ENCODE assay signal across 8 cellular contexts in the genomic region with DNA sequence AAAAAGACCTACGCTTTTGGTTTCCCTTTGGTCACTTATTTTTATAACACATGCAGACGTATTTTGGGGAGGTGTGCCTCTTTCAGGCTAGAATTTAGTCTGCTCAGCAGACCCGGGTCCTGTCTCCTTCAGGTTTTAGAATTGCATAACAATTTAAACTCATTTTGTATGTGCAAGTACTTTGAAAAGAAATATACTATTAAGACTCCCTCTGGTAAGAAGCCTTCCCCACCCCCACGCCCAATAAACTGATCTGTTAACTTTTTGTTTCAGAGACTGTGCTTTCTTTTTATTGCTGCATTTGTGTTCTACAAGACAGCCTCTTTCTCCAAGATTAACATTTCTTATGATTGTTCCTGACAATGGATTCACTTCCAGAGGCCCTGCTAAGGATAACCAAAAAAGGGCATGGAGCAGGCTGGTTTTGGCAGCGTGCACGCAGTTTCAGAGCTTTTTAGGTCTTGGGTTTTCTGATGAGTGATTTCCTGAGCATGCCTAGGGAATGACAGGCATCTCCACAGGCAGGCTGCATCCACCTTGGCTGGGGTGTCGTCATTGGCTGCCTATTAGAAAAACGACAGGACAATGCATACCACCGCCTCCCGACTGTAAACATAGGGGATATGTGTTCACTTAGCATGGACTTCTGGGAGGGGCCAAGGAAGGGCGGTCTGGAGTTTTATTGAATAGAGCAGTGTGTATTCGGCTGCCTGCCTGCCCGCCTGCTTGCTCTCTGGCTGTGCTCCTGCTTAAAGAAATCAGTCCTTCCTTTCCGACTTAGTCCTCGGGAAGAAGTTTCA. TPM values are rescaled to one million over a fixed set of nuclear protein-coding genes. Genes with fewer than 3 reads are reported as not detected.
DNase-seq lines count a peak whose midpoint lies in the region; ATAC-seq lines count a peak whose summit lies in the region.

A gene with protein sequence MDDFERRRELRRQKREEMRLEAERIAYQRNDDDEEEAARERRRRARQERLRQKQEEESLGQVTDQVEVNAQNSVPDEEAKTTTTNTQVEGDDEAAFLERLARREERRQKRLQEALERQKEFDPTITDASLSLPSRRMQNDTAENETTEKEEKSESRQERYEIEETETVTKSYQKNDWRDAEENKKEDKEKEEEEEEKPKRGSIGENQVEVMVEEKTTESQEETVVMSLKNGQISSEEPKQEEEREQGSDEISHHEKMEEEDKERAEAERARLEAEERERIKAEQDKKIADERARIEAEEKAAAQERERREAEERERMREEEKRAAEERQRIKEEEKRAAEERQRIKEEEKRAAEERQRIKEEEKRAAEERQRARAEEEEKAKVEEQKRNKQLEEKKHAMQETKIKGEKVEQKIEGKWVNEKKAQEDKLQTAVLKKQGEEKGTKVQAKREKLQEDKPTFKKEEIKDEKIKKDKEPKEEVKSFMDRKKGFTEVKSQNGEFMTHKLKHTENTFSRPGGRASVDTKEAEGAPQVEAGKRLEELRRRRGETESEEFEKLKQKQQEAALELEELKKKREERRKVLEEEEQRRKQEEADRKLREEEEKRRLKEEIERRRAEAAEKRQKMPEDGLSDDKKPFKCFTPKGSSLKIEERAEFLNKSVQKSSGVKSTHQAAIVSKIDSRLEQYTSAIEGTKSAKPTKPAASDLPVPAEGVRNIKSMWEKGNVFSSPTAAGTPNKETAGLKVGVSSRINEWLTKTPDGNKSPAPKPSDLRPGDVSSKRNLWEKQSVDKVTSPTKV (plus strand): TSS at position 694 of the 800 bp plus-strand sequence. CDS start 88,100 bp downstream, outside the sequence.

- peak within 1 kb of the TSS; percentile 24 to 48 (median 36) for H3K4me3 ChIP-seq in skin epidermis

- H3K27ac ChIP-seq in skin epidermis: peak within 1 kb of the TSS in 20 of 21 experiments; percentile 31 to 89 (median 74)

- peak; percentile 21 for DNase-seq in NCI-H510A treated with DMSO at 0.1 percent for 48 hours (lab: John Stamatoyannopoulos, UW)
- no peak for DNase-seq in NCI-H510A (lab: John Stamatoyannopoulos, UW)
- DNase-seq in cerebellum (ENCODE audit: low spot score): peak; percentile 50
- peak; percentile 99 for DNase-seq in iris pigment epithelial cell (ENCODE audit: low read depth)
- no peak for DNase-seq in NCI-H2081 treated with DMSO at 0.1 percent for 48 hours (lab: John Stamatoyannopoulos, UW)

- no peak for ATAC-seq in HG03025 (IDR thresholded peaks at IDR 0.05; ENCODE audit: low FRiP score, unreplicated experiment)
- ATAC-seq in HG02840 (IDR thresholded peaks at IDR 0.05; ENCODE audit: low FRiP score, unreplicated experiment): no peak

RNA-seq across cellular contexts. Expression of the gene that starts here (rescaled TPM):
- total RNA-seq in cerebellum: 41.8 TPM

Comparison
In these comparisons a context has a peak if more than half of its experiments do, and no peak if none do; other contexts are left out.
1. DNase-seq: peak in NCI-H510A treated with DMSO at 0.1 percent for 48 hours (single experiment), cerebellum (single experiment) and iris pigment epithelial cell (single experiment); none in NCI-H510A (single experiment) and NCI-H2081 treated with DMSO at 0.1 percent for 48 hours (single experiment).